Comparison of ENCODE assay signal across 1 cellular context in genomic region chr17:42676424-42677011, GRCh38.
TF ChIP-seq lines count a peak whose summit lies in the region.

PLEKHH3 (minus strand) TSS chr17:42676994; CDS start chr17:42676563, 431 bp downstream.

TF ChIP-seq in K562, 482 proteins besides CTCF, POLR2A, EP300 and RAD21 (continued from another document):
- TF ChIP-seq ARID4B (CRISPR knock-in tag; IDR thresholded peaks at IDR 0.05) (peak; percentile 74; the same call in 1 of the 2 replicates), BCOR (IDR thresholded peaks at IDR 0.05) (peak; percentile 56), SIN3A (IDR thresholded peaks at IDR 0.05; ENCODE audit: borderline replicate concordance in 2 of 2, control insufficient read depth in 1 of 2, low read depth in 2 of 2, low read length in 2 of 2) (peak; percentile 50 to 55; a peak in 2 of 4 replicates), HDAC1 (IDR thresholded peaks at IDR 0.05) (peak in 1 of 2 experiments; percentile 66; a peak in 2 of 4 replicates), RBM25 (IDR thresholded peaks at IDR 0.05; ENCODE audit: low read depth, low read length, severe bottlenecking) (no peak), HDGF (IDR thresholded peaks at IDR 0.05) (no peak), SMC3 (conservative IDR thresholded peaks at IDR 0.05; ENCODE audit: insufficient read depth, low read depth, low read length) (no peak), EWSR1 (IDR thresholded peaks at IDR 0.05; ENCODE audit: borderline replicate concordance, low read depth, partially characterized antibody) (no peak), CREB1 (IDR thresholded peaks at IDR 0.05) (no peak), CREB1 (CRISPR knock-in tag; IDR thresholded peaks at IDR 0.05) (no peak), ZNF584 (CRISPR knock-in tag; IDR thresholded peaks at IDR 0.05; ENCODE audit: low read depth) (no peak), ETV1 (tag; conservative IDR thresholded peaks at IDR 0.05; ENCODE audit: low read depth) (0 out of 2 replicates have a peak, but pooled peaks have one; percentile 53), MTA1 (IDR thresholded peaks at IDR 0.05; ENCODE audit: borderline replicate concordance) (no peak), SRF (CRISPR knock-in tag; IDR thresholded peaks at IDR 0.05) (no peak), CCNT2 (IDR thresholded peaks at IDR 0.05; ENCODE audit: borderline replicate concordance, extremely low read depth, insufficient read length, low read depth, low read length) (peak; percentile 74), KDM1A (IDR thresholded peaks at IDR 0.05) (peak in 1 of 2 experiments; percentile 77; a peak in 2 of 4 replicates), CUX1 (CRISPR knock-in tag; IDR thresholded peaks at IDR 0.05) (no peak), HDAC2 (IDR thresholded peaks at IDR 0.05) (peak; percentile 29; the same call in 1 of the 2 replicates), L3MBTL2 (IDR thresholded peaks at IDR 0.05) (no peak), ZNF79 (CRISPR knock-in tag; IDR thresholded peaks at IDR 0.05; ENCODE audit: low read depth) (no peak), AFF4 (CRISPR knock-in tag; IDR thresholded peaks at IDR 0.05) (no peak), ZNF175 (CRISPR knock-in tag; IDR thresholded peaks at IDR 0.05; ENCODE audit: low read depth) (no peak; the same call in 1 of the 2 replicates), MECOM (CRISPR knock-in tag; IDR thresholded peaks at IDR 0.05) (no peak), SP1 (CRISPR knock-in tag; IDR thresholded peaks at IDR 0.05) (0 out of 2 replicates have a peak, but pooled peaks have one; percentile 0), HNRNPL (IDR thresholded peaks at IDR 0.05; ENCODE audit: low read depth, low read length) (no peak), LEF1 (IDR thresholded peaks at IDR 0.05) (no peak)
- TF ChIP-seq, protein P1, sequence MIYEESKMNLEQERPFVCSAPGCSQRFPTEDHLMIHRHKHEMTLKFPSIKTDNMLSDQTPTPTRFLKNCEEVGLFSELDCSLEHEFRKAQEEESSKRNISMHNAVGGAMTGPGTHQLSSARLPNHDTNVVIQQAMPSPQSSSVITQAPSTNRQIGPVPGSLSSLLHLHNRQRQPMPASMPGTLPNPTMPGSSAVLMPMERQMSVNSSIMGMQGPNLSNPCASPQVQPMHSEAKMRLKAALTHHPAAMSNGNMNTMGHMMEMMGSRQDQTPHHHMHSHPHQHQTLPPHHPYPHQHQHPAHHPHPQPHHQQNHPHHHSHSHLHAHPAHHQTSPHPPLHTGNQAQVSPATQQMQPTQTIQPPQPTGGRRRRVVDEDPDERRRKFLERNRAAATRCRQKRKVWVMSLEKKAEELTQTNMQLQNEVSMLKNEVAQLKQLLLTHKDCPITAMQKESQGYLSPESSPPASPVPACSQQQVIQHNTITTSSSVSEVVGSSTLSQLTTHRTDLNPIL (CRISPR knock-in tag; IDR thresholded peaks at IDR 0.05), result no peak
- TF ChIP-seq, protein P2, sequence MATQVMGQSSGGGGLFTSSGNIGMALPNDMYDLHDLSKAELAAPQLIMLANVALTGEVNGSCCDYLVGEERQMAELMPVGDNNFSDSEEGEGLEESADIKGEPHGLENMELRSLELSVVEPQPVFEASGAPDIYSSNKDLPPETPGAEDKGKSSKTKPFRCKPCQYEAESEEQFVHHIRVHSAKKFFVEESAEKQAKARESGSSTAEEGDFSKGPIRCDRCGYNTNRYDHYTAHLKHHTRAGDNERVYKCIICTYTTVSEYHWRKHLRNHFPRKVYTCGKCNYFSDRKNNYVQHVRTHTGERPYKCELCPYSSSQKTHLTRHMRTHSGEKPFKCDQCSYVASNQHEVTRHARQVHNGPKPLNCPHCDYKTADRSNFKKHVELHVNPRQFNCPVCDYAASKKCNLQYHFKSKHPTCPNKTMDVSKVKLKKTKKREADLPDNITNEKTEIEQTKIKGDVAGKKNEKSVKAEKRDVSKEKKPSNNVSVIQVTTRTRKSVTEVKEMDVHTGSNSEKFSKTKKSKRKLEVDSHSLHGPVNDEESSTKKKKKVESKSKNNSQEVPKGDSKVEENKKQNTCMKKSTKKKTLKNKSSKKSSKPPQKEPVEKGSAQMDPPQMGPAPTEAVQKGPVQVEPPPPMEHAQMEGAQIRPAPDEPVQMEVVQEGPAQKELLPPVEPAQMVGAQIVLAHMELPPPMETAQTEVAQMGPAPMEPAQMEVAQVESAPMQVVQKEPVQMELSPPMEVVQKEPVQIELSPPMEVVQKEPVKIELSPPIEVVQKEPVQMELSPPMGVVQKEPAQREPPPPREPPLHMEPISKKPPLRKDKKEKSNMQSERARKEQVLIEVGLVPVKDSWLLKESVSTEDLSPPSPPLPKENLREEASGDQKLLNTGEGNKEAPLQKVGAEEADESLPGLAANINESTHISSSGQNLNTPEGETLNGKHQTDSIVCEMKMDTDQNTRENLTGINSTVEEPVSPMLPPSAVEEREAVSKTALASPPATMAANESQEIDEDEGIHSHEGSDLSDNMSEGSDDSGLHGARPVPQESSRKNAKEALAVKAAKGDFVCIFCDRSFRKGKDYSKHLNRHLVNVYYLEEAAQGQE (CRISPR knock-in tag; IDR thresholded peaks at IDR 0.05; ENCODE audit: low read depth), result no peak
- TF ChIP-seq, protein P3, sequence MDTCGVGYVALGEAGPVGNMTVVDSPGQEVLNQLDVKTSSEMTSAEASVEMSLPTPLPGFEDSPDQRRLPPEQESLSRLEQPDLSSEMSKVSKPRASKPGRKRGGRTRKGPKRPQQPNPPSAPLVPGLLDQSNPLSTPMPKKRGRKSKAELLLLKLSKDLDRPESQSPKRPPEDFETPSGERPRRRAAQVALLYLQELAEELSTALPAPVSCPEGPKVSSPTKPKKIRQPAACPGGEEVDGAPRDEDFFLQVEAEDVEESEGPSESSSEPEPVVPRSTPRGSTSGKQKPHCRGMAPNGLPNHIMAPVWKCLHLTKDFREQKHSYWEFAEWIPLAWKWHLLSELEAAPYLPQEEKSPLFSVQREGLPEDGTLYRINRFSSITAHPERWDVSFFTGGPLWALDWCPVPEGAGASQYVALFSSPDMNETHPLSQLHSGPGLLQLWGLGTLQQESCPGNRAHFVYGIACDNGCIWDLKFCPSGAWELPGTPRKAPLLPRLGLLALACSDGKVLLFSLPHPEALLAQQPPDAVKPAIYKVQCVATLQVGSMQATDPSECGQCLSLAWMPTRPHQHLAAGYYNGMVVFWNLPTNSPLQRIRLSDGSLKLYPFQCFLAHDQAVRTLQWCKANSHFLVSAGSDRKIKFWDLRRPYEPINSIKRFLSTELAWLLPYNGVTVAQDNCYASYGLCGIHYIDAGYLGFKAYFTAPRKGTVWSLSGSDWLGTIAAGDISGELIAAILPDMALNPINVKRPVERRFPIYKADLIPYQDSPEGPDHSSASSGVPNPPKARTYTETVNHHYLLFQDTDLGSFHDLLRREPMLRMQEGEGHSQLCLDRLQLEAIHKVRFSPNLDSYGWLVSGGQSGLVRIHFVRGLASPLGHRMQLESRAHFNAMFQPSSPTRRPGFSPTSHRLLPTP (IDR thresholded peaks at IDR 0.05; ENCODE audit: borderline replicate concordance, extremely low read depth, insufficient read length), result no peak
